Comparison of ENCODE assay signal across 22 cellular contexts in genomic region chr11:8383227-8383626, GRCh38.
DNase-seq lines count a peak whose midpoint lies in the region; ATAC-seq, FAIRE-seq and TF ChIP-seq lines count a peak whose summit lies in the region.
"Had no signal": no experiment of that assay in that cellular context is flagged by ENCODE, and none has a peak within 500 bp of the region (broad histone marks: within the 10 kb centered on the region; RNA-seq: fewer than 3 reads in every experiment).

No MANE protein-coding gene starts in this region.

- H3K4me2 ChIP-seq in astrocyte (ENCODE audit: low read length) (peak overlapping the region; percentile 20), smooth muscle cell (peak overlapping the region; percentile 9)
- H3K4me2 ChIP-seq: A549; BLaER1 treated with 17β-estradiol and CSF1 and Interleukin-3, amounts not matched to agents 10 nM and 100 nM; GM23338 had no signal

- H3K36me3 Mint-ChIP-seq in astrocyte (ENCODE audit: low read depth, unreplicated experiment) (peaks cover 3% of the 10 kb centered on the region), nephron progenitor cell (ENCODE audit: low read depth) (peaks cover 6% of the 10 kb centered on the region)
- H3K36me3 Mint-ChIP-seq: CD4-positive, alpha-beta memory T cell had no signal

- H3K4me1 Mint-ChIP-seq in astrocyte (ENCODE audit: low read depth, unreplicated experiment) (peaks cover 21% of the 10 kb centered on the region), nephron progenitor cell (peaks cover 41% of the 10 kb centered on the region)

- 76% methylated on average over 1 of the region's 1 CpG for WGBS in smooth muscle cell (ENCODE audit: low lambda C conversion rate)

- H3K36me3 ChIP-seq in H7 (replicated peaks; ENCODE audit: control insufficient read depth, insufficient read depth, low read length) (no peaks in the 10 kb centered on the region; the same call in 1 of the 2 replicates), astrocyte (ENCODE audit: insufficient read depth, low read length) (no peaks in the 10 kb centered on the region), smooth muscle cell (ENCODE audit: low read depth) (no peaks in the 10 kb centered on the region)
- H3K36me3 ChIP-seq: BE2C; BLaER1 treated with 17β-estradiol and CSF1 and Interleukin-3, amounts not matched to agents 10 nM and 100 nM; HAP-1 had no signal

- DNase-seq in H7: peak; percentile 6
- DNase-seq in astrocyte (ENCODE audit: low read depth): no peak
- DNase-seq in nephron progenitor cell: no peak
- no peak for DNase-seq in smooth muscle cell (lab: John Stamatoyannopoulos, UW; ENCODE audit: unreplicated experiment)
- no peak for DNase-seq in amniotic stem cell (lab: John Stamatoyannopoulos, UW)
- no peak for DNase-seq in RKO (ENCODE audit: low spot score)
- DNase-seq: 8988T; AML-193; BE2C; Calu3; CD4-positive, alpha-beta memory T cell; COR-L47; DMS53; DMS79 treated with DMSO at 0.1 percent for 48 hours; GF-D8 had no signal

- H3K9me3 ChIP-seq in astrocyte (ENCODE audit: insufficient read depth, low read depth, low read length): no peaks in the 10 kb centered on the region
- no peaks in the 10 kb centered on the region for H3K9me3 ChIP-seq in smooth muscle cell (replicated peaks; ENCODE audit: low read depth)
- H3K9me3 ChIP-seq: A549; BE2C; BLaER1 treated with 17β-estradiol and CSF1 and Interleukin-3, amounts not matched to agents 10 nM and 100 nM; HAP-1 had no signal

- no peak overlapping the region for H3K27ac Mint-ChIP-seq in astrocyte (ENCODE audit: unreplicated experiment)
- peak overlapping the region; percentile 68 for H3K27ac Mint-ChIP-seq in nephron progenitor cell
- H3K27ac Mint-ChIP-seq: CD4-positive, alpha-beta memory T cell; GM23338; HFFc6 had no signal

- no peaks in the 10 kb centered on the region for H3K79me2 ChIP-seq in astrocyte (ENCODE audit: insufficient read depth, low read length)
- no peaks in the 10 kb centered on the region for H3K79me2 ChIP-seq in smooth muscle cell (ENCODE audit: low read depth)

- no peak for FAIRE-seq in astrocyte (lab: Jason Lieb, UNC)
- FAIRE-seq: A549, GM18507 had no signal

- H3K9ac ChIP-seq in astrocyte (ENCODE audit: low read length) (no peak overlapping the region), smooth muscle cell (ENCODE audit: low read depth) (no peak overlapping the region)
- H3K9ac ChIP-seq: BLaER1 treated with 17β-estradiol and CSF1 and Interleukin-3, amounts not matched to agents 10 nM and 100 nM had no signal

- H3K4me3 ChIP-seq in H7 (ENCODE audit: insufficient read depth, low read depth, low read length) (no peak overlapping the region), astrocyte (ENCODE audit: insufficient read depth, low read depth, low read length) (no peak overlapping the region), smooth muscle cell (no peak overlapping the region)
- H3K4me3 ChIP-seq: A549; BLaER1 treated with 17β-estradiol and CSF1 and Interleukin-3, amounts not matched to agents 10 nM and 100 nM; GM23338; HAP-1 had no signal

- no peak overlapping the region for H2AFZ ChIP-seq in astrocyte (ENCODE audit: low read depth, low read length)
- H2AFZ ChIP-seq in smooth muscle cell (ENCODE audit: low read depth): no peak overlapping the region
- H2AFZ ChIP-seq: GM23338 had no signal

- no peak for TF ChIP-seq CTCF in astrocyte (IDR thresholded peaks at IDR 0.05; ENCODE audit: insufficient read depth, low read depth, low read length)
- no peak for TF ChIP-seq CTCF in nephron progenitor cell (IDR thresholded peaks at IDR 0.05)
- no peak for TF ChIP-seq CTCF in smooth muscle cell (IDR thresholded peaks at IDR 0.05; ENCODE audit: borderline replicate concordance, insufficient read depth, poor library complexity, severe bottlenecking)

- no peak for ATAC-seq in HG02885 (IDR thresholded peaks at IDR 0.05; ENCODE audit: poor library complexity, unreplicated experiment)
- ATAC-seq: GM23338 had no signal

- peaks cover 3% of the 10 kb centered on the region for H3F3A ChIP-seq in smooth muscle cell (ENCODE audit: low read depth)

- H3K27me3 ChIP-seq in H7 (ENCODE audit: control insufficient read depth, insufficient read depth, low read length): no peaks in the 10 kb centered on the region
- H3K27me3 ChIP-seq in astrocyte (ENCODE audit: insufficient read depth, low read length): no peaks in the 10 kb centered on the region
- no peaks in the 10 kb centered on the region for H3K27me3 ChIP-seq in smooth muscle cell (ENCODE audit: low read depth)
- H3K27me3 ChIP-seq: BE2C; BLaER1 treated with 17β-estradiol and CSF1 and Interleukin-3, amounts not matched to agents 10 nM and 100 nM had no signal

- H3K4me1 ChIP-seq in astrocyte (ENCODE audit: insufficient read depth, low read length) (peaks cover 5% of the 10 kb centered on the region), smooth muscle cell (ENCODE audit: low read depth) (no peaks in the 10 kb centered on the region)
- H3K4me1 ChIP-seq: A549; BE2C; BLaER1 treated with 17β-estradiol and CSF1 and Interleukin-3, amounts not matched to agents 10 nM and 100 nM; HAP-1 had no signal

- peaks cover 4% of the 10 kb centered on the region for H3K9me3 Mint-ChIP-seq in astrocyte (ENCODE audit: unreplicated experiment)
- H3K9me3 Mint-ChIP-seq in nephron progenitor cell: peaks cover 8% of the 10 kb centered on the region
- H3K9me3 Mint-ChIP-seq: GM23338, HFFc6 had no signal

- no peaks in the 10 kb centered on the region for H4K20me1 ChIP-seq in astrocyte (ENCODE audit: insufficient read depth, low read length)
- no peaks in the 10 kb centered on the region for H4K20me1 ChIP-seq in smooth muscle cell (ENCODE audit: low read depth)
- H4K20me1 ChIP-seq: BLaER1 treated with 17β-estradiol and CSF1 and Interleukin-3, amounts not matched to agents 10 nM and 100 nM had no signal

- H3K4me3 Mint-ChIP-seq in astrocyte (ENCODE audit: unreplicated experiment): no peak overlapping the region
- no peak overlapping the region for H3K4me3 Mint-ChIP-seq in nephron progenitor cell
- H3K4me3 Mint-ChIP-seq: CD4-positive, alpha-beta memory T cell; GM23338; HFFc6 had no signal

- H3K27ac ChIP-seq in astrocyte (ENCODE audit: low read depth, low read length): no peak overlapping the region
- peak overlapping the region; percentile 64 for H3K27ac ChIP-seq in smooth muscle cell (ENCODE audit: low read depth)
- H3K27ac ChIP-seq: A549; BLaER1 treated with 17β-estradiol and CSF1 and Interleukin-3, amounts not matched to agents 10 nM and 100 nM had no signal

- H3K27me3 Mint-ChIP-seq in astrocyte (ENCODE audit: low read depth, unreplicated experiment) (peaks cover 2% of the 10 kb centered on the region), nephron progenitor cell (ENCODE audit: low read depth, poor library complexity) (no peaks in the 10 kb centered on the region)
